ENCODE assay signal across 7 cellular contexts in the genomic region with DNA sequence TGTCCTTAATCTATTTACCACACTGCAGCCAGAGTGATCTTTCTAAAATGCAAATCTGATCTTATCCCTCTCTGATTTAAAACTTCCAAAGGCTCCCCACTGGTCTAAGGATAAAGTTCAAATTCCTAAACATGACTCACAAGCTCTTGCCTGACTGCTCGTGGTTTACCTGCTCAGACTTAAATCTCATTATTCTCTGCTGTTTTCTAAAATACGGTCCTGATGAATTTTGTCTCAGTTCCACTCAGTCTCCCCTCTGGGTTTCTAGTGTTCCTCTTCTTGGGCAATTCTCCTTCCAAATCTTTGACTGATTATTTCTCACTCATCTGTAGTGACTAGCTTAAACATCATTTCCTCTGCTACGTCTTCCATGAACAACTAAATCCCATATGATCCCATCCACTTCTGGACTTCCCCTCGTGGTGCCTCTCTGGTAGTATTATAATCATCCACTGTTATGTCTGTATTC.
DNase-seq lines count a peak whose midpoint lies in the region; ATAC-seq and TF ChIP-seq lines count a peak whose summit lies in the region.

No MANE protein-coding gene starts in this region.

- H3K4me1 Mint-ChIP-seq in HFFc6 (ENCODE audit: low read depth) (peaks cover 60% of the 10 kb centered on the region), WTC11 (peaks cover 74% of the 10 kb centered on the region)

- peak; percentile 59 for ATAC-seq in WTC11

- H3K27ac ChIP-seq in caudate nucleus (ENCODE audit: low read depth, low read length): no peak overlapping the region

- no peaks in the 10 kb centered on the region for H3K36me3 ChIP-seq in iPS-15b (ENCODE audit: control insufficient read depth, insufficient read depth, low read length)

- no peaks in the 10 kb centered on the region for H3K9me3 Mint-ChIP-seq in HFFc6
- no peaks in the 10 kb centered on the region for H3K9me3 Mint-ChIP-seq in WTC11

- H3K36me3 Mint-ChIP-seq in HFFc6 (ENCODE audit: low read depth) (peaks cover 5% of the 10 kb centered on the region; the same call in 1 of the 2 replicates), WTC11 (no peaks in the 10 kb centered on the region)

- H3K27ac Mint-ChIP-seq in HFFc6 (peak overlapping the region; percentile 57), WTC11 (peak overlapping the region; percentile 79)

- H3K27me3 Mint-ChIP-seq in HFFc6 (ENCODE audit: insufficient read depth): no peaks in the 10 kb centered on the region
- no peaks in the 10 kb centered on the region for H3K27me3 Mint-ChIP-seq in WTC11 (ENCODE audit: low read depth)

- H3K4me3 ChIP-seq in iPS-15b (ENCODE audit: low read depth, low read length): no peak overlapping the region

- no peaks in the 10 kb centered on the region for H3K9me3 ChIP-seq in iPS-15b (ENCODE audit: control insufficient read depth, insufficient read depth, low read length)

- DNase-seq in HFFc6 (peak; percentile 35), WTC11 (ENCODE audit: low spot score) (no peak), smooth muscle cell of the brain vasculature (ENCODE audit: low read depth, low spot score) (peak; percentile 41), DMS114 treated with DMSO at 0.1 percent for 48 hours (lab: John Stamatoyannopoulos, UW; ENCODE audit: unreplicated experiment) (no peak), caudate nucleus (lab: John Stamatoyannopoulos, UW) (no peak)
- no peak for DNase-seq in stimulated activated CD8-positive, alpha-beta memory T cell treated with anti-CD3 and anti-CD28 coated beads, Interleukin-4, amount 100 ng/mL, for 48 hours

- peaks cover 44% of the 10 kb centered on the region for H3K4me1 ChIP-seq in iPS-15b (ENCODE audit: control insufficient read depth, insufficient read depth, low read length)

- POLR2A ChIA-PET in WTC11 (lab: Charles Lee): no interaction called here

- CTCF ChIA-PET in WTC11 (lab: Charles Lee): interaction anchor here (1.0 to 2.0 kb wide), 4 partner anchors 28 to 51 kb away, joined by 3 to 12 read pairs (median 3); no protein-coding TSS in a partner anchor

- H3K27me3 ChIP-seq in iPS-15b (ENCODE audit: control insufficient read depth, insufficient read depth, low read length): no peaks in the 10 kb centered on the region

- TF ChIP-seq CTCF in HFFc6 (IDR thresholded peaks at IDR 0.05): no peak
- TF ChIP-seq CTCF in WTC11 (IDR thresholded peaks at IDR 0.05): no peak

- peak overlapping the region; percentile 16 for H3K9ac ChIP-seq in iPS-15b (ENCODE audit: low read depth, low read length)

- H3K4me3 Mint-ChIP-seq in HFFc6 (peak overlapping the region; percentile 62), WTC11 (peak overlapping the region; percentile 0; the same call in 1 of the 2 replicates)

TF ChIP-seq in WTC11, 78 proteins besides CTCF, POLR2A, EP300 and RAD21 (continues in another document):
- TF ChIP-seq ZNF396 (CRISPR knock-in tag; IDR thresholded peaks at IDR 0.05; ENCODE audit: borderline replicate concordance): no peak
- no peak for TF ChIP-seq ERG (CRISPR knock-in tag; IDR thresholded peaks at IDR 0.05)
- no peak for TF ChIP-seq KAT7 (CRISPR knock-in tag; IDR thresholded peaks at IDR 0.05; ENCODE audit: borderline replicate concordance)
- TF ChIP-seq, protein P1, sequence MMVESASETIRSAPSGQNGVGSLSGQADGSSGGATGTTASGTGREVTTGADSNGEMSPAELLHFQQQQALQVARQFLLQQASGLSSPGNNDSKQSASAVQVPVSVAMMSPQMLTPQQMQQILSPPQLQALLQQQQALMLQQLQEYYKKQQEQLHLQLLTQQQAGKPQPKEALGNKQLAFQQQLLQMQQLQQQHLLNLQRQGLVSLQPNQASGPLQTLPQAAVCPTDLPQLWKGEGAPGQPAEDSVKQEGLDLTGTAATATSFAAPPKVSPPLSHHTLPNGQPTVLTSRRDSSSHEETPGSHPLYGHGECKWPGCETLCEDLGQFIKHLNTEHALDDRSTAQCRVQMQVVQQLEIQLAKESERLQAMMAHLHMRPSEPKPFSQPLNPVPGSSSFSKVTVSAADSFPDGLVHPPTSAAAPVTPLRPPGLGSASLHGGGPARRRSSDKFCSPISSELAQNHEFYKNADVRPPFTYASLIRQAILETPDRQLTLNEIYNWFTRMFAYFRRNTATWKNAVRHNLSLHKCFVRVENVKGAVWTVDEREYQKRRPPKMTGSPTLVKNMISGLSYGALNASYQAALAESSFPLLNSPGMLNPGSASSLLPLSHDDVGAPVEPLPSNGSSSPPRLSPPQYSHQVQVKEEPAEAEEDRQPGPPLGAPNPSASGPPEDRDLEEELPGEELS (CRISPR knock-in tag; IDR thresholded peaks at IDR 0.05): no peak
- TF ChIP-seq, protein P2, sequence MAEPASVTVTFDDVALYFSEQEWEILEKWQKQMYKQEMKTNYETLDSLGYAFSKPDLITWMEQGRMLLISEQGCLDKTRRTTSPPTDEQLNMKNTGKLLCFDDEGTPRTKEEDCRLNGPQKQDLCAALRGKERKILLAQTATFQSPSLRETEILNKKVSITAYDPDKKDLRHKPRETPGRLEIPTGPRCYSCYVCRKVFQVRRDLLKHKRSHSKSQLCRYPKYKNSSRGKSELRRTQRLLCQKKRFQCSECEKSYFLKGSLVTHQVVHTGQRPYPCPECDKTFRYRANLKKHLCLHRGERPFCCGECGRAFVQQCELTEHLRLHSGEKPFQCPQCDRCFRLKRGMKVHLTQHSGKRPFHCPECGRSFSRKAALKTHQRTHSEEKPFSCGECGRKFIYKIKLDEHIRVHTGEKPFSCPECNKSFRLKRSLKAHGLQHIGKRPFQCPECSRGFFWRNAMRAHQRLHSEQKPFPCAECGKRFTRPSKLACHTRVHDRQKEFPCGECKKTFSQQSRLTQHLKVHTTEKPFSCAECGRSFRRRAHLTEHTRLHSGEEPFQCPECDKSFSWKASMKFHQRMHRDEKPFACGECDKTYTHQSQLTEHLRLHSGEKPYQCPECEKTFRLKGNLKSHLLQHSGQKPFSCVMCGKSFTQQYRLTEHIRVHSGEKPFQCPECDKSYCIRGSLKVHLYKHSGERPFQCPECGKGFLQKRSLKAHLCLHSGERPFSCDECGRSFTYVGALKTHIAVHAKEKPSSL (CRISPR knock-in tag; conservative IDR thresholded peaks at IDR 0.05): no peak
- no peak for TF ChIP-seq SMAD3 (CRISPR knock-in tag; IDR thresholded peaks at IDR 0.05; ENCODE audit: borderline replicate concordance)
- TF ChIP-seq, protein P3, sequence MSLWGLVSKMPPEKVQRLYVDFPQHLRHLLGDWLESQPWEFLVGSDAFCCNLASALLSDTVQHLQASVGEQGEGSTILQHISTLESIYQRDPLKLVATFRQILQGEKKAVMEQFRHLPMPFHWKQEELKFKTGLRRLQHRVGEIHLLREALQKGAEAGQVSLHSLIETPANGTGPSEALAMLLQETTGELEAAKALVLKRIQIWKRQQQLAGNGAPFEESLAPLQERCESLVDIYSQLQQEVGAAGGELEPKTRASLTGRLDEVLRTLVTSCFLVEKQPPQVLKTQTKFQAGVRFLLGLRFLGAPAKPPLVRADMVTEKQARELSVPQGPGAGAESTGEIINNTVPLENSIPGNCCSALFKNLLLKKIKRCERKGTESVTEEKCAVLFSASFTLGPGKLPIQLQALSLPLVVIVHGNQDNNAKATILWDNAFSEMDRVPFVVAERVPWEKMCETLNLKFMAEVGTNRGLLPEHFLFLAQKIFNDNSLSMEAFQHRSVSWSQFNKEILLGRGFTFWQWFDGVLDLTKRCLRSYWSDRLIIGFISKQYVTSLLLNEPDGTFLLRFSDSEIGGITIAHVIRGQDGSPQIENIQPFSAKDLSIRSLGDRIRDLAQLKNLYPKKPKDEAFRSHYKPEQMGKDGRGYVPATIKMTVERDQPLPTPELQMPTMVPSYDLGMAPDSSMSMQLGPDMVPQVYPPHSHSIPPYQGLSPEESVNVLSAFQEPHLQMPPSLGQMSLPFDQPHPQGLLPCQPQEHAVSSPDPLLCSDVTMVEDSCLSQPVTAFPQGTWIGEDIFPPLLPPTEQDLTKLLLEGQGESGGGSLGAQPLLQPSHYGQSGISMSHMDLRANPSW (CRISPR knock-in tag; conservative IDR thresholded peaks at IDR 0.05; ENCODE audit: low read depth): no peak
- no peak for TF ChIP-seq ZNF121 (CRISPR knock-in tag; IDR thresholded peaks at IDR 0.05)
- TF ChIP-seq MYBL2 (CRISPR knock-in tag; IDR thresholded peaks at IDR 0.05): no peak
- TF ChIP-seq, protein P4, sequence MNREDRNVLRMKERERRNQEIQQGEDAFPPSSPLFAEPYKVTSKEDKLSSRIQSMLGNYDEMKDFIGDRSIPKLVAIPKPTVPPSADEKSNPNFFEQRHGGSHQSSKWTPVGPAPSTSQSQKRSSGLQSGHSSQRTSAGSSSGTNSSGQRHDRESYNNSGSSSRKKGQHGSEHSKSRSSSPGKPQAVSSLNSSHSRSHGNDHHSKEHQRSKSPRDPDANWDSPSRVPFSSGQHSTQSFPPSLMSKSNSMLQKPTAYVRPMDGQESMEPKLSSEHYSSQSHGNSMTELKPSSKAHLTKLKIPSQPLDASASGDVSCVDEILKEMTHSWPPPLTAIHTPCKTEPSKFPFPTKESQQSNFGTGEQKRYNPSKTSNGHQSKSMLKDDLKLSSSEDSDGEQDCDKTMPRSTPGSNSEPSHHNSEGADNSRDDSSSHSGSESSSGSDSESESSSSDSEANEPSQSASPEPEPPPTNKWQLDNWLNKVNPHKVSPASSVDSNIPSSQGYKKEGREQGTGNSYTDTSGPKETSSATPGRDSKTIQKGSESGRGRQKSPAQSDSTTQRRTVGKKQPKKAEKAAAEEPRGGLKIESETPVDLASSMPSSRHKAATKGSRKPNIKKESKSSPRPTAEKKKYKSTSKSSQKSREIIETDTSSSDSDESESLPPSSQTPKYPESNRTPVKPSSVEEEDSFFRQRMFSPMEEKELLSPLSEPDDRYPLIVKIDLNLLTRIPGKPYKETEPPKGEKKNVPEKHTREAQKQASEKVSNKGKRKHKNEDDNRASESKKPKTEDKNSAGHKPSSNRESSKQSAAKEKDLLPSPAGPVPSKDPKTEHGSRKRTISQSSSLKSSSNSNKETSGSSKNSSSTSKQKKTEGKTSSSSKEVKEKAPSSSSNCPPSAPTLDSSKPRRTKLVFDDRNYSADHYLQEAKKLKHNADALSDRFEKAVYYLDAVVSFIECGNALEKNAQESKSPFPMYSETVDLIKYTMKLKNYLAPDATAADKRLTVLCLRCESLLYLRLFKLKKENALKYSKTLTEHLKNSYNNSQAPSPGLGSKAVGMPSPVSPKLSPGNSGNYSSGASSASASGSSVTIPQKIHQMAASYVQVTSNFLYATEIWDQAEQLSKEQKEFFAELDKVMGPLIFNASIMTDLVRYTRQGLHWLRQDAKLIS (CRISPR knock-in tag; IDR thresholded peaks at IDR 0.05; ENCODE audit: borderline replicate concordance): no peak

Comparison
In these comparisons a context has a peak if more than half of its experiments do, and no peak if none do; other contexts are left out.
1. DNase-seq: peak in HFFc6 (single experiment) and smooth muscle cell of the brain vasculature (single experiment); none in WTC11 (single experiment), stimulated activated CD8-positive, alpha-beta memory T cell treated with anti-CD3 and anti-CD28 coated beads, Interleukin-4, amount 100 ng/mL, for 48 hours (single experiment), DMS114 treated with DMSO at 0.1 percent for 48 hours (single experiment) and caudate nucleus (0 of 61).